In the genomic region with DNA sequence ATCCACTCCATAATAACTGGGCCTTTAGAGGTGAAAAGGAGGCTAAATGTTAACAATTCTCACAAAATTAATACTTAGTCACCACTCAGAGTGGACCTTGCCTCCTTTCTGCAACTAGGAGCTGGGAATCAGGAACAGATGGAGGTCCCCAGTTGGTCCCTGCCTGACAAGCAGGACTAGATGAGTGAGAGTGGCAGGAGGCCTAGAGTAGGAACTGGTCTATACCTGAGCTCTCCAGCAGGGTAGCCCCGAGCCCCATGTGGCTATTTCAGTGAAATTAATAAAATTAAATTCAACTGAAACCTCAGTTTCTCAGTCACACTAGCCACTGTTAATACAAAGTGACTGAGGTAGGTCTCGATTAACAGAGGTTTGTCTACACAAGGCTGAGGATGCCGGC, we compare ENCODE assay signal across 1 cellular context.
TF ChIP-seq lines count a peak whose summit lies in the region.

No MANE protein-coding gene starts in this region.

TF ChIP-seq in K562, 482 proteins besides CTCF, POLR2A, EP300 and RAD21:
- TF ChIP-seq RERE (CRISPR knock-in tag; IDR thresholded peaks at IDR 0.05; ENCODE audit: borderline replicate concordance) (no peak), ZNF408 (CRISPR knock-in tag; IDR thresholded peaks at IDR 0.05; ENCODE audit: low read depth) (no peak), ADNP (tag; IDR thresholded peaks at IDR 0.05) (no peak), FOXK2 (conservative IDR thresholded peaks at IDR 0.05 in 1 of 2, IDR thresholded peaks at IDR 0.05 in 1 of 2; ENCODE audit: low read depth in 2 of 2) (no peak), HOMEZ (CRISPR knock-in tag; IDR thresholded peaks at IDR 0.05) (no peak), TBP (optimal IDR thresholded peaks at IDR 0.05; ENCODE audit: low read depth, low read length) (no peak), NFIX (CRISPR knock-in tag; IDR thresholded peaks at IDR 0.05; ENCODE audit: low read depth) (no peak), MBD2 (IDR thresholded peaks at IDR 0.05; ENCODE audit: borderline replicate concordance, low read depth) (no peak), NONO (IDR thresholded peaks at IDR 0.05; ENCODE audit: low read depth in 2 of 2, low read length in 1 of 2) (no peak), ZNF512 (tag; IDR thresholded peaks at IDR 0.05) (no peak), KLF16 (IDR thresholded peaks at IDR 0.05) (no peak), YY1 (IDR thresholded peaks at IDR 0.05; ENCODE audit: borderline replicate concordance in 1 of 3, control insufficient read depth in 1 of 3, extremely low read depth in 1 of 3, insufficient read depth in 3 of 3, insufficient read length in 1 of 3, insufficient replicate concordance in 2 of 3, low read depth in 1 of 3, low read length in 2 of 3) (no peak)
- TF ChIP-seq, protein P1, sequence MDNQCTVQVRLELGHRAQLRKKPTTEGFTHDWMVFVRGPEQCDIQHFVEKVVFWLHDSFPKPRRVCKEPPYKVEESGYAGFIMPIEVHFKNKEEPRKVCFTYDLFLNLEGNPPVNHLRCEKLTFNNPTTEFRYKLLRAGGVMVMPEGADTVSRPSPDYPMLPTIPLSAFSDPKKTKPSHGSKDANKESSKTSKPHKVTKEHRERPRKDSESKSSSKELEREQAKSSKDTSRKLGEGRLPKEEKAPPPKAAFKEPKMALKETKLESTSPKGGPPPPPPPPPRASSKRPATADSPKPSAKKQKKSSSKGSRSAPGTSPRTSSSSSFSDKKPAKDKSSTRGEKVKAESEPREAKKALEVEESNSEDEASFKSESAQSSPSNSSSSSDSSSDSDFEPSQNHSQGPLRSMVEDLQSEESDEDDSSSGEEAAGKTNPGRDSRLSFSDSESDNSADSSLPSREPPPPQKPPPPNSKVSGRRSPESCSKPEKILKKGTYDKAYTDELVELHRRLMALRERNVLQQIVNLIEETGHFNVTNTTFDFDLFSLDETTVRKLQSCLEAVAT (IDR thresholded peaks at IDR 0.05): no peak
